In the genomic region with DNA sequence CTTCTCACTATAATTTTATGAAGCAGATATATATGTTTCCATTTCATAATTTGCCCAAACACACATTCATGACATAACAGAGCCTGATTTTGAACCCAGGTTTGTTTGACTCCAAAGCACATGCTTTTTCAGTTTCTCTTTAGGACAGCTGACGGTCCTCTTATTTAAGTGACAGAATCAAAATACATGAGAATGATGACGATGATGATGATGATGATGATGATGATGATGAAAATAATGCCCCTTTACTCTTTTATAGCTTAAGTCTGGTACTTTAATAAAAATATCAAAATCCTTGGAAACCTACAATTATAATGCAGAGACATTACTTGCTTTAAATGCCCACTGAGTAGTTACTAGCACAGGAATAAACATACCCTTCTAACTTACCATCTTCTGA, we compare ENCODE assay signal across 36 cellular contexts. TPM values are rescaled to one million over a fixed set of nuclear protein-coding genes. Genes with fewer than 3 reads are reported as not detected.
A peak's percentile ranks its signal among the peaks of the same experiment; 100 is the strongest.
DNase-seq lines count a peak whose midpoint lies in the region; ATAC-seq, FAIRE-seq and TF ChIP-seq lines count a peak whose summit lies in the region.
"Had no signal": no experiment of that assay in that cellular context is flagged by ENCODE, and none has a peak within 500 bp of the region (broad histone marks: within the 10 kb centered on the region; RNA-seq: fewer than 3 reads in every experiment).

No MANE protein-coding gene starts in this region.

- TSS peak; percentile 9 for BruUV-seq in MCF 10A (replicated peaks; lab: Mats Ljungman, UMichigan)
- no TSS peak for BruUV-seq in HepG2 (replicated peaks; lab: Mats Ljungman, UMichigan)

- TF ChIP-seq CTCF in MCF 10A (IDR thresholded peaks at IDR 0.05; ENCODE audit: unreplicated experiment) (no peak), breast epithelium (IDR thresholded peaks at IDR 0.05) (no peak), HepG2 (CRISPR knock-in tag; IDR thresholded peaks at IDR 0.05) (no peak), right lobe of liver (IDR thresholded peaks at IDR 0.05) (no peak), HEK293 (tag by site-specific recombination; IDR thresholded peaks at IDR 0.05) (no peak), endothelial cell (IDR thresholded peaks at IDR 0.05; ENCODE audit: unreplicated experiment) (no peak)

- H3K4me1 Mint-ChIP-seq in MCF 10A (ENCODE audit: insufficient read depth, unreplicated experiment) (no peaks in the 10 kb centered on the region), endothelial cell (ENCODE audit: unreplicated experiment) (no peaks in the 10 kb centered on the region)
- H3K4me1 Mint-ChIP-seq: B cell, CD14-positive monocyte had no signal

- peaks cover 5% of the 10 kb centered on the region for H3K79me2 ChIP-seq in HepG2 (ENCODE audit: insufficient read depth, low read length)

- no peaks in the 10 kb centered on the region for H3K9me3 ChIP-seq in breast epithelium
- no peaks in the 10 kb centered on the region for H3K9me3 ChIP-seq in HepG2 (ENCODE audit: low read length)
- H3K9me3 ChIP-seq in right lobe of liver: no peaks in the 10 kb centered on the region
- no peaks in the 10 kb centered on the region for H3K9me3 ChIP-seq in HEK293 (ENCODE audit: control insufficient read depth, insufficient read depth, low read depth, low read length)
- H3K9me3 ChIP-seq: A549; BE2C; BLaER1; BLaER1 treated with 17β-estradiol and CSF1 and Interleukin-3, amounts not matched to agents 10 nM and 100 nM; Caco-2 had no signal

- H3K4me2 ChIP-seq in HepG2 (ENCODE audit: low read depth, low read length): no peak overlapping the region
- H3K4me2 ChIP-seq: A549; BLaER1; BLaER1 treated with 17β-estradiol and CSF1 and Interleukin-3, amounts not matched to agents 10 nM and 100 nM had no signal

- H3K9ac ChIP-seq in HepG2 (ENCODE audit: insufficient read depth, low read depth, low read length): no peak overlapping the region
- H3K9ac ChIP-seq: BLaER1; BLaER1 treated with 17β-estradiol and CSF1 and Interleukin-3, amounts not matched to agents 10 nM and 100 nM had no signal

- in situ Hi-C loops in HepG2 (cut with HindIII; ENCODE audit: extremely low pct_ligation_motif_present, low pct_unique_long_range_greater_than_20kb): loop anchor here (25.0 kb wide), 1 partner anchor 687 kb away; no protein-coding TSS in a partner anchor

- no peak for TF ChIP-seq EP300 in HepG2 (IDR thresholded peaks at IDR 0.05; ENCODE audit: low read depth in 2 of 2, low read length in 2 of 2)
- TF ChIP-seq EP300 in HepG2 (CRISPR knock-in tag; IDR thresholded peaks at IDR 0.05; ENCODE audit: borderline replicate concordance): no peak

- H3K4me1 ChIP-seq in breast epithelium (no peaks in the 10 kb centered on the region), HepG2 (ENCODE audit: insufficient read depth, low read length) (peaks cover 22% of the 10 kb centered on the region), right lobe of liver (peaks cover 0 to 15% (median 0%) of the 10 kb centered on the region in 4 donors), HEK293 (ENCODE audit: control insufficient read depth, insufficient read depth, low read length) (peaks cover 4% of the 10 kb centered on the region; the same call in 1 of the 2 replicates)
- H3K4me1 ChIP-seq: A549; BE2C; BLaER1; BLaER1 treated with 17β-estradiol and CSF1 and Interleukin-3, amounts not matched to agents 10 nM and 100 nM had no signal

- H3K36me3 Mint-ChIP-seq in MCF 10A (ENCODE audit: insufficient read depth, unreplicated experiment) (peaks cover 97% of the 10 kb centered on the region), endothelial cell (ENCODE audit: low read depth, unreplicated experiment) (peaks cover 25% of the 10 kb centered on the region)

- peaks cover 14% of the 10 kb centered on the region for H4K20me1 ChIP-seq in HepG2 (ENCODE audit: insufficient read depth, low read length)

- TF ChIP-seq POLR2A in breast epithelium (IDR thresholded peaks at IDR 0.05) (no peak), HepG2 (IDR thresholded peaks at IDR 0.05; ENCODE audit: insufficient read depth in 1 of 2, low read depth in 2 of 2, low read length in 2 of 2) (no peak), right lobe of liver (IDR thresholded peaks at IDR 0.05) (no peak)

- DNase-seq in MCF 10A (ENCODE audit: unreplicated experiment): no peak
- DNase-seq in breast epithelium (ENCODE audit: low spot score in 2 of 2): no peak
- no peak for DNase-seq in HepG2 (ENCODE audit: low spot score)
- no peak for DNase-seq in right lobe of liver
- no peak for DNase-seq in endothelial cell (ENCODE audit: low spot score)
- no peak for DNase-seq in HCEC 1CT
- DNase-seq: 8988T; ACHN; AML-193; BE2C; C1 segment of cervical spinal cord; Caco-2; Calu3; CD4-positive, alpha-beta memory T cell; CD4-positive, alpha-beta T cell; CD4-positive, CD25-positive, alpha-beta regulatory T cell; CD8-positive, alpha-beta memory T cell; CD8-positive, alpha-beta T cell; COR-L47; DMS 273 treated with DMSO at 0.1 percent for 48 hours; DMS153; DMS53; DMS79; DMS79 treated with DMSO at 0.1 percent for 48 hours; DND-41; EL had no signal

- H3K27me3 Mint-ChIP-seq in MCF 10A (ENCODE audit: insufficient read depth, unreplicated experiment): no peaks in the 10 kb centered on the region
- H3K27me3 Mint-ChIP-seq in endothelial cell (ENCODE audit: unreplicated experiment): no peaks in the 10 kb centered on the region
- H3K27me3 Mint-ChIP-seq: B cell; CD4-positive, alpha-beta memory T cell; CD4-positive, alpha-beta T cell; CD4-positive, CD25-positive, alpha-beta regulatory T cell; CD8-positive, alpha-beta memory T cell had no signal

- intact Hi-C loops in MCF 10A (cut with micrococcal nuclease): no loop called here
- intact Hi-C loops in breast epithelium (cut with DNase I; ENCODE audit: low total_unique reads): no loop called here
- intact Hi-C loops in HepG2 (cut with micrococcal nuclease; ENCODE audit: unreplicated experiment): no loop called here
- intact Hi-C loops in right lobe of liver (cut with DNase I): no loop called here

- POLR2A ChIA-PET in MCF 10A (lab: Yijun Ruan, JAX) (interaction anchor here (1.7 kb wide), 1 partner anchor 15 kb away, joined by 4 read pairs; the partner anchor contains the start of gene COPB2), HepG2 (lab: Yijun Ruan, JAX) (no interaction called here), HEK293 (lab: Yijun Ruan, JAX) (interaction anchor here (1.2 kb wide), 1 partner anchor 16 kb away, joined by 3 read pairs; no protein-coding TSS in a partner anchor)

- H3K27ac ChIP-seq in breast epithelium (no peak overlapping the region), HepG2 (ENCODE audit: extremely low read length, insufficient read depth, low read length) (no peak overlapping the region), right lobe of liver (no peak overlapping the region), HEK293 (ENCODE audit: extremely low read depth, low read depth, low read length) (no peak overlapping the region)
- H3K27ac ChIP-seq: 22Rv1; A549; BLaER1; BLaER1 treated with 17β-estradiol and CSF1 and Interleukin-3, amounts not matched to agents 10 nM and 100 nM; C4-2B had no signal

- 96% methylated on average over 2 of the region's 2 CpGs for WGBS in HepG2 (ENCODE audit: low lambda C conversion rate)
- WGBS in right lobe of liver (ENCODE audit: insufficient coverage, low coverage, low lambda C conversion rate, missing lambda C conversion rate): 70% methylated on average over 2 of the region's 2 CpGs

- H3K27me3 ChIP-seq in breast epithelium: no peaks in the 10 kb centered on the region
- H3K27me3 ChIP-seq in HepG2 (ENCODE audit: control insufficient read depth in 1 of 2, insufficient read depth in 2 of 2, low read length in 2 of 2): no peaks in the 10 kb centered on the region; a peak in 1 of 5 replicates
- H3K27me3 ChIP-seq in right lobe of liver: no peaks in the 10 kb centered on the region
- H3K27me3 ChIP-seq: BE2C; BLaER1; BLaER1 treated with 17β-estradiol and CSF1 and Interleukin-3, amounts not matched to agents 10 nM and 100 nM had no signal

- H3K4me3 ChIP-seq in breast epithelium (no peak overlapping the region), HepG2 (replicated peaks in 1 of 3; ENCODE audit: insufficient read depth in 1 of 3, low read depth in 2 of 3, low read length in 3 of 3) (no peak overlapping the region), right lobe of liver (no peak overlapping the region), HEK293 (ENCODE audit: low read depth, low read length) (no peak overlapping the region)
- H3K4me3 ChIP-seq: A549; BLaER1; BLaER1 treated with 17β-estradiol and CSF1 and Interleukin-3, amounts not matched to agents 10 nM and 100 nM had no signal

- H3K36me3 ChIP-seq in breast epithelium (peaks cover 20% of the 10 kb centered on the region), HepG2 (replicated peaks in 1 of 2; ENCODE audit: control insufficient read depth in 1 of 2, insufficient read depth in 2 of 2, low read length in 2 of 2) (peaks cover 26 to 85% of the 10 kb centered on the region in 2 experiments), right lobe of liver (peaks cover 0 to 92% (median 56%) of the 10 kb centered on the region in 4 donors), HEK293 (ENCODE audit: control insufficient read depth in 2 of 2, insufficient read depth in 1 of 2, low read length in 2 of 2) (peaks cover 29 to 96% of the 10 kb centered on the region in 2 experiments; a peak in 2 of 3 replicates)

- no peak for TF ChIP-seq RAD21 in HepG2 (CRISPR knock-in tag; IDR thresholded peaks at IDR 0.05)

- FAIRE-seq in HepG2 (lab: Jason Lieb, UNC): no peak
- FAIRE-seq: A549, D721Med had no signal

- CTCF ChIA-PET in MCF 10A (lab: Yijun Ruan, JAX): interaction anchor here (0.6 to 2.1 kb wide), 2 partner anchors 20 to 26 kb away, joined by 3 to 10 read pairs; no protein-coding TSS in a partner anchor
- CTCF ChIA-PET in HepG2 (lab: Yijun Ruan, JAX; ENCODE audit: low intra/inter-chr PET ratio, low total read pairs): no interaction called here
- CTCF ChIA-PET in HEK293 (lab: Yijun Ruan, JAX): interaction anchor here (2.9 kb wide), 1 partner anchor 20 kb away, joined by 11 read pairs; no protein-coding TSS in a partner anchor

- ATAC-seq in HepG2 (no peak), right lobe of liver (no peak), HG03354 (IDR thresholded peaks at IDR 0.05; ENCODE audit: poor library complexity, severe bottlenecking, unreplicated experiment) (no peak)
- ATAC-seq: A549; CD8-positive, alpha-beta T cell had no signal

- no peak overlapping the region for H3K27ac Mint-ChIP-seq in MCF 10A (ENCODE audit: low read depth, unreplicated experiment)
- no peak overlapping the region for H3K27ac Mint-ChIP-seq in endothelial cell (ENCODE audit: unreplicated experiment)
- H3K27ac Mint-ChIP-seq: B cell; CD14-positive monocyte; CD4-positive, alpha-beta T cell; CD8-positive, alpha-beta T cell had no signal

- H2AFZ ChIP-seq in HepG2 (ENCODE audit: low read length): no peak overlapping the region

- H3K4me3 Mint-ChIP-seq in MCF 10A (ENCODE audit: unreplicated experiment) (no peak overlapping the region), endothelial cell (ENCODE audit: unreplicated experiment) (peak overlapping the region; percentile 38)
- H3K4me3 Mint-ChIP-seq: B cell; CD14-positive monocyte; CD4-positive, alpha-beta memory T cell; CD4-positive, alpha-beta T cell; CD4-positive, CD25-positive, alpha-beta regulatory T cell; CD8-positive, alpha-beta memory T cell; CD8-positive, alpha-beta T cell had no signal

- H3K9me3 Mint-ChIP-seq in MCF 10A (ENCODE audit: unreplicated experiment) (no peaks in the 10 kb centered on the region), endothelial cell (ENCODE audit: unreplicated experiment) (no peaks in the 10 kb centered on the region)
- H3K9me3 Mint-ChIP-seq: CD14-positive monocyte; CD4-positive, alpha-beta memory T cell; CD4-positive, alpha-beta T cell; CD4-positive, CD25-positive, alpha-beta regulatory T cell; CD8-positive, alpha-beta memory T cell; CD8-positive, alpha-beta T cell had no signal

RNA-seq across cellular contexts. Expression of gene COPB2, which starts 15.3 kb away (rescaled TPM):
- 152 and 190 TPM in 2 replicates for total RNA-seq in MCF 10A (2022)
- total RNA-seq in breast epithelium: 100 to 1,000 TPM in 2 of 3 donors, 10 to 100 TPM in 1; 76.5 to 109 (median 109) TPM
- 217 and 344 TPM in 2 replicates for total RNA-seq in HepG2 (2016; rRNA removed; fragmentation: Illumina TruSeq; extraction: Trizol)
- total RNA-seq in HepG2 (2016; cell fraction: cytosol; rRNA removed; fragmentation: Illumina TruSeq; extraction: Trizol; ENCODE audit: low read depth): 22.5 and 24.4 TPM in 2 replicates
- total RNA-seq in HepG2 (2016; cell fraction: insoluble cytoplasmic fraction; rRNA removed; fragmentation: Illumina TruSeq; extraction: Trizol): 219 and 334 TPM in 2 replicates
- total RNA-seq in HepG2 (2016; cell fraction: membrane; rRNA removed; fragmentation: Illumina TruSeq; extraction: Trizol): 46.5 and 54.3 TPM in 2 replicates
- 136 and 143 TPM in 2 replicates for total RNA-seq in HepG2 (2016; cell fraction: nucleus; rRNA removed; fragmentation: Illumina TruSeq; extraction: Trizol)
- polyA plus RNA-seq in HepG2 (2011; rRNA removed): 69.8 and 83.3 TPM in 2 replicates
- 43.9 and 56.1 TPM in 2 replicates for polyA plus RNA-seq in HepG2 (2011; cell fraction: cytosol; rRNA removed)
- polyA plus RNA-seq in HepG2 (2011; cell fraction: nucleus; rRNA removed): 68.8 and 75.9 TPM in 2 replicates
- polyA plus RNA-seq in HepG2 (2012): 73.1 and 86.5 TPM in 2 replicates
- 7.4 and 8.5 TPM in 2 replicates for polyA plus RNA-seq in HepG2 (2016; cell fraction: cytosol; fragmentation: Illumina TruSeq; extraction: Trizol; ENCODE audit: low read depth)
- 223 and 229 TPM in 2 replicates for polyA plus RNA-seq in HepG2 (2016; cell fraction: insoluble cytoplasmic fraction; fragmentation: Illumina TruSeq; extraction: Trizol; ENCODE audit: low read depth)
- 17.5 and 20.2 TPM in 2 replicates for polyA plus RNA-seq in HepG2 (2016; cell fraction: membrane; fragmentation: Illumina TruSeq; extraction: Trizol; ENCODE audit: low read depth)
- 104 and 124 TPM in 2 replicates for polyA plus RNA-seq in HepG2 (2016; cell fraction: nucleus; fragmentation: Illumina TruSeq; extraction: Trizol; ENCODE audit: insufficient read depth, low read depth)
- polyA minus RNA-seq in HepG2 (2011; rRNA and poly(A)+ RNA removed; ENCODE audit: low replicate concordance): 88.1 and 105 TPM in 2 replicates
- 81.4 and 88.0 TPM in 2 replicates for polyA minus RNA-seq in HepG2 (2011; cell fraction: cytosol; rRNA and poly(A)+ RNA removed)
- polyA minus RNA-seq in HepG2 (2011; cell fraction: nucleus; rRNA and poly(A)+ RNA removed): 208 and 229 TPM in 2 replicates
- 10 to 100 TPM; 59.4 to 81.9 (median 66.2) TPM for total RNA-seq in right lobe of liver
- total RNA-seq in endothelial cell (ENCODE audit: unreplicated experiment): 140 TPM

RNA-seq across cellular contexts. Expression of gene MRPS22, which starts 30.3 kb away (rescaled TPM):
- total RNA-seq in MCF 10A (2022) (65.0 and 65.3 TPM in 2 replicates), breast epithelium (10 to 100 TPM; 45.2 to 47.9 (median 46.4) TPM), HepG2 (2016; rRNA removed; fragmentation: Illumina TruSeq; extraction: Trizol) (113 and 139 TPM in 2 replicates), right lobe of liver (10 to 100 TPM; 29.6 to 66.5 (median 34.8) TPM), endothelial cell (ENCODE audit: unreplicated experiment) (38.1 TPM)
- total RNA-seq in HepG2 (2016; cell fraction: cytosol; rRNA removed; fragmentation: Illumina TruSeq; extraction: Trizol; ENCODE audit: low read depth): 38.6 and 46.4 TPM in 2 replicates
- total RNA-seq in HepG2 (2016; cell fraction: insoluble cytoplasmic fraction; rRNA removed; fragmentation: Illumina TruSeq; extraction: Trizol): 114 and 134 TPM in 2 replicates
- total RNA-seq in HepG2 (2016; cell fraction: membrane; rRNA removed; fragmentation: Illumina TruSeq; extraction: Trizol): 49.5 and 56.4 TPM in 2 replicates
- 67.5 and 73.1 TPM in 2 replicates for total RNA-seq in HepG2 (2016; cell fraction: nucleus; rRNA removed; fragmentation: Illumina TruSeq; extraction: Trizol)
- polyA plus RNA-seq in HepG2 (2011; rRNA removed): 37.8 and 52.7 TPM in 2 replicates
- polyA plus RNA-seq in HepG2 (2011; cell fraction: cytosol; rRNA removed): 42.9 and 45.8 TPM in 2 replicates
- 21.9 and 27.2 TPM in 2 replicates for polyA plus RNA-seq in HepG2 (2011; cell fraction: nucleus; rRNA removed)
- 40.4 and 53.7 TPM in 2 replicates for polyA plus RNA-seq in HepG2 (2012)
- 38.9 and 39.2 TPM in 2 replicates for polyA plus RNA-seq in HepG2 (2016; cell fraction: cytosol; fragmentation: Illumina TruSeq; extraction: Trizol; ENCODE audit: low read depth)
- polyA plus RNA-seq in HepG2 (2016; cell fraction: insoluble cytoplasmic fraction; fragmentation: Illumina TruSeq; extraction: Trizol; ENCODE audit: low read depth): 121 and 130 TPM in 2 replicates
- polyA plus RNA-seq in HepG2 (2016; cell fraction: membrane; fragmentation: Illumina TruSeq; extraction: Trizol; ENCODE audit: low read depth): 40.0 and 46.6 TPM in 2 replicates
- polyA plus RNA-seq in HepG2 (2016; cell fraction: nucleus; fragmentation: Illumina TruSeq; extraction: Trizol; ENCODE audit: insufficient read depth, low read depth): 70.7 and 73.3 TPM in 2 replicates
- 13.0 and 15.3 TPM in 2 replicates for polyA minus RNA-seq in HepG2 (2011; rRNA and poly(A)+ RNA removed; ENCODE audit: low replicate concordance)
- 20.8 and 25.8 TPM in 2 replicates for polyA minus RNA-seq in HepG2 (2011; cell fraction: cytosol; rRNA and poly(A)+ RNA removed)
- polyA minus RNA-seq in HepG2 (2011; cell fraction: nucleus; rRNA and poly(A)+ RNA removed): 64.6 and 72.1 TPM in 2 replicates
